In the genomic region with DNA sequence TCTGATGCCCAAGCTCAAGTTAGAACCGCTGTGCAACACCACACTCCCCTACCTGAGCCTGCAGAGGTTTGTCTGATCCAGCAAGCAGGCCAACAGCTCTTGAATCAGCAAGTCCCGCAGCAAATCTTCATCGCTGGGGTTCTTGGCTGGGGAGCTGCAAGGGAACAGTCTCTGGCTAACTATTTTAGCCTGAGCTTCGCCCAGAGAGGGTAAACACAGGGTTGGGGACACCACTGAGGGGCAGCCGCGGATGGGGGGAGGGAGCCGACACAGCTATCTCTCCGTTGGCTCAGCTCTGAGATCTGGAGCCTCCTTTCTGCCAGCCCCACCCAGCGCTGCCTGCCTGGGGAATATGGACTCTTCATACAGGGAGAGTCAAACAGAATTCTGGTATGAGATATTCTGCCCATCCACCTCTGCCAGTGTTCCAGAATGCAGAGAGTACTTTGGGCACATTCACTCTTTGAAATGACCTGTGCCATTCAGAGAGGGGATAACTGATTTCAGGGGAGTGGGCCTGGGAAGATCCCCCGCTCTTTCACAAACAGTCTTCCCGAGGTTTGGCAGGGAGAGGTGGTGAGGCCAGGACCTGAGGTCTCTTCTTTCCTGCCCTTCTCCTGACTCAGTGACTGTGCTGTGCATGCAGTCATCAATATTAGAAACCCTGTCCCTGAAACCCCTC, we compare ENCODE assay signal across 18 cellular contexts. TPM values are rescaled to one million over a fixed set of nuclear protein-coding genes. Genes with fewer than 3 reads are reported as not detected.
DNase-seq lines count a peak whose midpoint lies in the region; ATAC-seq and TF ChIP-seq lines count a peak whose summit lies in the region.
"Had no signal": no experiment of that assay in that cellular context is flagged by ENCODE, and none has a peak within 500 bp of the region (broad histone marks: within the 10 kb centered on the region; RNA-seq: fewer than 3 reads in every experiment).

No MANE protein-coding gene starts in this region.

- no peaks in the 10 kb centered on the region for H3K36me3 ChIP-seq in HUES64 (ENCODE audit: insufficient read depth, low read length)
- no peaks in the 10 kb centered on the region for H3K36me3 ChIP-seq in esophagus squamous epithelium
- H3K36me3 ChIP-seq: heart left ventricle, suprapubic skin had no signal

- H3K4me1 ChIP-seq in HUES64 (ENCODE audit: insufficient read depth, low read length) (peaks cover 18% of the 10 kb centered on the region), esophagus squamous epithelium (peaks cover 0 to 4% (median 0%) of the 10 kb centered on the region in 3 donors), right cardiac atrium (ENCODE audit: control insufficient read depth, insufficient read depth, low read length) (no peaks in the 10 kb centered on the region)
- H3K4me1 ChIP-seq: heart left ventricle, suprapubic skin had no signal

- no peak for TF ChIP-seq POLR2A in esophagus squamous epithelium (IDR thresholded peaks at IDR 0.05)

- H3K27me3 ChIP-seq in AG04450 (ENCODE audit: control insufficient read depth, insufficient read depth, low read length), result no peaks in the 10 kb centered on the region
- H3K27me3 ChIP-seq in HUES64 (ENCODE audit: insufficient read depth, low read length), result no peaks in the 10 kb centered on the region
- H3K27me3 ChIP-seq in esophagus squamous epithelium, result peaks cover 0 to 78% (median 3%) of the 10 kb centered on the region in 4 donors
- H3K27me3 ChIP-seq in right cardiac atrium (ENCODE audit: control insufficient read depth, insufficient read depth), result no peaks in the 10 kb centered on the region

- TF ChIP-seq CTCF in AG04450 (IDR thresholded peaks at IDR 0.05; ENCODE audit: low read depth, low read length), result no peak
- TF ChIP-seq CTCF in astrocyte of the spinal cord (IDR thresholded peaks at IDR 0.05; ENCODE audit: low read depth, low read length), result no peak
- no peak for TF ChIP-seq CTCF in esophagus squamous epithelium (IDR thresholded peaks at IDR 0.05)

- H3K4me3 ChIP-seq in AG04450 (ENCODE audit: low read depth, low read length), result no peak overlapping the region
- peak overlapping the region; percentile 12; the same call in 1 of the 2 replicates for H3K4me3 ChIP-seq in HUES64 (ENCODE audit: low read length)
- H3K4me3 ChIP-seq in astrocyte of the spinal cord (ENCODE audit: low read depth, low read length), result no peak overlapping the region
- H3K4me3 ChIP-seq in esophagus squamous epithelium, result no peak overlapping the region
- H3K4me3 ChIP-seq in right cardiac atrium (ENCODE audit: low read length), result no peak overlapping the region
- H3K4me3 ChIP-seq: heart left ventricle, suprapubic skin had no signal

- peak overlapping the region; percentile 47 for H3K27ac ChIP-seq in AG04450 (ENCODE audit: low read depth, low read length)
- no peak overlapping the region; the same call in 1 of the 2 replicates for H3K27ac ChIP-seq in HUES64 (ENCODE audit: low read depth, low read length)
- H3K27ac ChIP-seq in esophagus squamous epithelium, result no peak overlapping the region
- no peak overlapping the region for H3K27ac ChIP-seq in right cardiac atrium (ENCODE audit: low read length)
- H3K27ac ChIP-seq: heart left ventricle, suprapubic skin had no signal

- H3K9ac ChIP-seq in HUES64 (ENCODE audit: low read depth, low read length), result peak overlapping the region; percentile 17; the same call in 1 of the 2 replicates

- CTCF ChIA-PET in AG04450 (lab: Charles Lee), result interaction anchor here (0.5 to 1.8 kb wide), 5 partner anchors 72 to 265 kb away, joined by 4 to 8 read pairs (median 4); no protein-coding TSS in a partner anchor

- H3K9me3 ChIP-seq in AG04450 (ENCODE audit: control insufficient read depth, insufficient read depth, low read length) (no peaks in the 10 kb centered on the region), HUES64 (ENCODE audit: insufficient read depth, low read depth, low read length) (no peaks in the 10 kb centered on the region), esophagus squamous epithelium (no peaks in the 10 kb centered on the region), right cardiac atrium (ENCODE audit: control insufficient read depth, low read length) (no peaks in the 10 kb centered on the region)
- H3K9me3 ChIP-seq: heart left ventricle, suprapubic skin had no signal

- ATAC-seq in GM18511 (IDR thresholded peaks at IDR 0.05; ENCODE audit: unreplicated experiment) (no peak), right cardiac atrium (no peak)
- ATAC-seq: heart left ventricle, left lobe of liver had no signal

- in situ Hi-C loops in astrocyte of the spinal cord (cut with HindIII; ENCODE audit: low sequenced_read_pairs), result no loop called here

- POLR2A ChIA-PET in AG04450 (lab: Yijun Ruan, JAX), result interaction anchor here (0.5 to 3.4 kb wide), 8 partner anchors 11 to 375 kb away, joined by 3 to 18 read pairs (median 6); partner anchors contain the start of genes ATP5MC1 and SNF8

- intact Hi-C loops in esophagus squamous epithelium (cut with DNase I), result no loop called here
- intact Hi-C loops in right cardiac atrium (cut with DNase I), result no loop called here

- DNase-seq in AG04450 (ENCODE audit: low read depth, low spot score) (no peak), astrocyte of the spinal cord (ENCODE audit: low read depth, low spot score) (peak; percentile 17), myocyte (ENCODE audit: low read depth) (peak; percentile 73), NCI-H187 treated with DMSO at 0.1 percent for 48 hours (lab: John Stamatoyannopoulos, UW) (no peak), esophagus squamous epithelium (lab: John Stamatoyannopoulos, UW) (no peak), right cardiac atrium (no peak)
- DNase-seq: activated naive CD8-positive, alpha-beta T cell treated with anti-CD3 and anti-CD28 coated beads, Interleukin-2, amount 10 ng/mL, durations not matched to agents 7 days and 5 days; AML-193; DMS53; NCI-H1048; stimulated activated CD4-positive, alpha-beta T cell treated with anti-CD3 and anti-CD28 coated beads, Interleukin-15, amount 100 ng/mL, for 24 hours; T-helper 1 cell had no signal

- WGBS in HUES64, result 42% methylated on average over 11 of the region's 11 CpGs
- 35 to 69% methylated on average over 2 to 5 of the region's 11 CpGs for WGBS in esophagus squamous epithelium, 2 donors
- 20% methylated on average over 11 of the region's 11 CpGs for WGBS in right cardiac atrium

RNA-seq across cellular contexts. Expression of gene GIP, which starts 7.4 kb away (rescaled TPM):
- polyA plus RNA-seq in AG04450 (2011; rRNA removed) (0.25 and 0.38 TPM in 2 replicates), right cardiac atrium (not detected)
- polyA minus RNA-seq in AG04450 (2011; rRNA and poly(A)+ RNA removed), result not detected in 2 replicates
- polyA plus RNA-seq in HUES64 (2013, experiment 1 of 2), result 0.85 TPM
- 1.1 TPM for polyA plus RNA-seq in HUES64 (2013, experiment 2 of 2)
- total RNA-seq in myocyte (not detected in 2 replicates), esophagus squamous epithelium (not detected), right cardiac atrium (not detected)
- 0.64 TPM for polyA plus RNA-seq in myocyte (2012)
- total RNA-seq: activated naive CD8-positive, alpha-beta T cell treated with anti-CD3 and anti-CD28 coated beads, Interleukin-2, amount 10 ng/mL, durations not matched to agents 7 days and 5 days; heart left ventricle; HT-29; left lobe of liver; suprapubic skin had no signal
- polyA plus RNA-seq: heart left ventricle had no signal

RNA-seq across cellular contexts. Expression of gene SNF8, which starts 16.3 kb away (rescaled TPM):
- 116 and 119 TPM in 2 replicates for polyA plus RNA-seq in AG04450 (2011; rRNA removed)
- polyA minus RNA-seq in AG04450 (2011; rRNA and poly(A)+ RNA removed), result 104 and 105 TPM in 2 replicates
- polyA plus RNA-seq in HUES64 (2013, experiment 1 of 2), result 105 TPM
- polyA plus RNA-seq in HUES64 (2013, experiment 2 of 2), result 125 TPM
- total RNA-seq in myocyte, result 93.2 and 113 TPM in 2 replicates
- 193 TPM for polyA plus RNA-seq in myocyte (2012)
- total RNA-seq in esophagus squamous epithelium, result 10 to 100 TPM; 39.0 to 64.7 (median 60.4) TPM
- 100 to 1,000 TPM in 2 of 4 donors, 10 to 100 TPM in 2; 83.7 to 120 (median 101) TPM for total RNA-seq in right cardiac atrium
- 124 TPM for polyA plus RNA-seq in right cardiac atrium

RNA-seq across cellular contexts. Expression of gene IGF2BP1, which starts 36.2 kb away (rescaled TPM):
- 9.9 and 11.7 TPM in 2 replicates for polyA plus RNA-seq in AG04450 (2011; rRNA removed)
- polyA minus RNA-seq in AG04450 (2011; rRNA and poly(A)+ RNA removed), result 26.8 and 29.3 TPM in 2 replicates
- 127 TPM for polyA plus RNA-seq in HUES64 (2013, experiment 1 of 2)
- 130 TPM for polyA plus RNA-seq in HUES64 (2013, experiment 2 of 2)
- 6.7 and 9.3 TPM in 2 replicates for total RNA-seq in myocyte
- polyA plus RNA-seq in myocyte (2012), result 10.8 TPM
- total RNA-seq in esophagus squamous epithelium, result not detected
- total RNA-seq in right cardiac atrium, result not detected
- not detected for polyA plus RNA-seq in right cardiac atrium
- total RNA-seq: activated naive CD8-positive, alpha-beta T cell treated with anti-CD3 and anti-CD28 coated beads, Interleukin-2, amount 10 ng/mL, durations not matched to agents 7 days and 5 days; heart left ventricle; HT-29; suprapubic skin had no signal

RNA-seq across cellular contexts. Expression of gene UBE2Z, which starts 52.8 kb away (rescaled TPM):
- polyA plus RNA-seq in AG04450 (2011; rRNA removed) (176 and 178 TPM in 2 replicates), right cardiac atrium (27.4 TPM)
- polyA minus RNA-seq in AG04450 (2011; rRNA and poly(A)+ RNA removed), result 138 and 142 TPM in 2 replicates
- 54.4 TPM for polyA plus RNA-seq in HUES64 (2013, experiment 1 of 2)
- 50.0 TPM for polyA plus RNA-seq in HUES64 (2013, experiment 2 of 2)
- total RNA-seq in myocyte (69.2 and 71.4 TPM in 2 replicates), esophagus squamous epithelium (10 to 100 TPM; 45.3 to 57.6 (median 53.3) TPM), right cardiac atrium (10 to 100 TPM; 41.7 to 50.9 (median 43.0) TPM)
- 118 TPM for polyA plus RNA-seq in myocyte (2012)

Comparison
In these comparisons a context has a peak if more than half of its experiments do, and no peak if none do; other contexts are left out.
1. DNase-seq: peak in astrocyte of the spinal cord (single experiment) and myocyte (single experiment); none in AG04450 (single experiment), NCI-H187 treated with DMSO at 0.1 percent for 48 hours (single experiment), esophagus squamous epithelium (single experiment) and right cardiac atrium (0 of 3).